In the genomic region with DNA sequence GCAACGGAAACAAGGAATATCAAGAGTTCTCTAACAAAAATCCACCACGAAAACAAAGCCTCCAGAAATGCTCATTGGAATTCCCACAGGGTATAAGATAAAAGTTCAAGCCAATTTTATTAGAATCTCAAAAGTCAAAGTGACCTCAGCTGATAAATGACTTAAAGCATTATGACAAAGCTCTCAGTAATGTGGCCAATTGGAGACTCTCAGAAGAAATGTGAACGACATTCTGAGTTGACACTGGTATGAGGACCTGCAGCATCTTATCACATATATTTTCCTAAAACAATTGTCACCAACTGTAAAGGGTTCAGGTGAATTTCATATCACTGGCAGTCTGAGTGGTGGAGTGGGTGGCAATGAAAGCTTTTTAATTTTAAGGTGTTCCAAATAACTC, we compare ENCODE assay signal across 15 cellular contexts.
A peak's percentile ranks its signal among the peaks of the same experiment; 100 is the strongest.
DNase-seq lines count a peak whose midpoint lies in the region; ATAC-seq, FAIRE-seq and TF ChIP-seq lines count a peak whose summit lies in the region.
"Had no signal": no experiment of that assay in that cellular context is flagged by ENCODE, and none has a peak within 500 bp of the region (broad histone marks: within the 10 kb centered on the region; RNA-seq: fewer than 3 reads in every experiment).

No MANE protein-coding gene starts in this region.

- H4K20me1 ChIP-seq in Karpas-422 (ENCODE audit: insufficient read depth, low read depth, low read length) (no peaks in the 10 kb centered on the region), K562 (replicated peaks; ENCODE audit: control insufficient read depth, insufficient read depth, low read length) (no peaks in the 10 kb centered on the region), osteoblast (ENCODE audit: insufficient read depth, low read length) (peaks cover 8% of the 10 kb centered on the region)

- no peak for TF ChIP-seq POLR2A in K562 (conservative IDR thresholded peaks at IDR 0.05)
- TF ChIP-seq POLR2A in right lobe of liver (IDR thresholded peaks at IDR 0.05), result no peak

- no peak for TF ChIP-seq CTCF in K562 (IDR thresholded peaks at IDR 0.05 in 2 of 3, conservative IDR thresholded peaks at IDR 0.05 in 1 of 3; ENCODE audit: insufficient read depth in 2 of 3, low read depth in 1 of 3, low read length in 3 of 3)
- TF ChIP-seq CTCF in osteoblast (IDR thresholded peaks at IDR 0.05; ENCODE audit: extremely low read depth, low read depth, low read length), result no peak
- TF ChIP-seq CTCF in right lobe of liver (IDR thresholded peaks at IDR 0.05), result no peak

- 39% methylated on average over 3 of the region's 3 CpGs for WGBS in K562 (ENCODE audit: insufficient coverage, low coverage, missing lambda C conversion rate)
- 49% methylated on average over 3 of the region's 3 CpGs for WGBS in right lobe of liver (ENCODE audit: insufficient coverage, low coverage, low lambda C conversion rate, missing lambda C conversion rate)

- H3K4me1 ChIP-seq in Karpas-422 (ENCODE audit: low read length), result peaks cover 87% of the 10 kb centered on the region
- peaks cover 0 to 3% of the 10 kb centered on the region in 2 experiments; a peak in 3 of 5 replicates for H3K4me1 ChIP-seq in K562 (replicated peaks in 1 of 2; ENCODE audit: control insufficient read depth in 2 of 2, insufficient read depth in 2 of 2, low read length in 2 of 2)
- peaks cover 31% of the 10 kb centered on the region for H3K4me1 ChIP-seq in osteoblast (ENCODE audit: insufficient read depth, low read length)
- peaks cover 0 to 23% (median 0%) of the 10 kb centered on the region in 4 donors for H3K4me1 ChIP-seq in right lobe of liver

- intact Hi-C loops in K562 (cut with micrococcal nuclease) (no loop called here), right lobe of liver (cut with DNase I) (no loop called here)

- FAIRE-seq in K562 (lab: Jason Lieb, UNC), result no peak
- FAIRE-seq: endometrium, frontal cortex had no signal

- no peak overlapping the region for H3K4me3 ChIP-seq in Karpas-422 (ENCODE audit: low read length)
- H3K4me3 ChIP-seq in K562, result no peak overlapping the region
- no peak overlapping the region for H3K4me3 ChIP-seq in osteoblast (ENCODE audit: insufficient read depth, low read length)
- no peak overlapping the region for H3K4me3 ChIP-seq in right lobe of liver
- H3K4me3 ChIP-seq: thyroid gland had no signal

- no peak overlapping the region for H3K4me2 ChIP-seq in Karpas-422 (ENCODE audit: low read depth, low read length, poor library complexity, severe bottlenecking)
- no peak overlapping the region for H3K4me2 ChIP-seq in K562 (ENCODE audit: insufficient read depth, low read length)
- peak overlapping the region; percentile 28 for H3K4me2 ChIP-seq in osteoblast (ENCODE audit: insufficient read depth, low read length)

- DNase-seq in EH (ENCODE audit: low read depth), result peak; percentile 67
- no peak for DNase-seq in Karpas-422
- DNase-seq in K562 (ENCODE audit: extremely low read depth in 1 of 4, low spot score in 3 of 4), result no peak
- DNase-seq in osteoblast (ENCODE audit: insufficient read length, low spot score, missing footprints), result no peak
- DNase-seq in NCI-H524 (lab: John Stamatoyannopoulos, UW), result no peak
- no peak for DNase-seq in right lobe of liver
- DNase-seq: NCI-H1930, NCI-H524 treated with DMSO at 0.1 percent for 48 hours, retina, thyroid gland had no signal

- ATAC-seq in K562 (no peak), HG02678 (IDR thresholded peaks at IDR 0.05; ENCODE audit: unreplicated experiment) (no peak), right lobe of liver (no peak), GM21529 (IDR thresholded peaks at IDR 0.05; ENCODE audit: unreplicated experiment) (no peak)

- CTCF ChIA-PET in K562 (lab: Yijun Ruan, JAX; ENCODE audit: low intra/inter-chr PET ratio), result no interaction called here

- no peak overlapping the region for H3K9ac ChIP-seq in Karpas-422 (ENCODE audit: low read length)
- H3K9ac ChIP-seq in K562 (ENCODE audit: insufficient read depth in 1 of 2, low read depth in 2 of 2, low read length in 2 of 2), result no peak overlapping the region

- H3K36me3 ChIP-seq in Karpas-422 (ENCODE audit: insufficient read depth, low read length), result peaks cover 8% of the 10 kb centered on the region; the same call in 1 of the 2 replicates
- H3K36me3 ChIP-seq in K562 (ENCODE audit: control insufficient read depth, insufficient read depth, low read length), result no peaks in the 10 kb centered on the region
- no peaks in the 10 kb centered on the region for H3K36me3 ChIP-seq in osteoblast (ENCODE audit: insufficient read depth, low read length)
- no peaks in the 10 kb centered on the region for H3K36me3 ChIP-seq in right lobe of liver
- H3K36me3 ChIP-seq: thyroid gland had no signal

- H3K9me3 ChIP-seq in Karpas-422 (ENCODE audit: low read length) (no peaks in the 10 kb centered on the region), K562 (replicated peaks; ENCODE audit: control insufficient read depth, insufficient read depth, low read depth, low read length) (no peaks in the 10 kb centered on the region), osteoblast (ENCODE audit: low read depth, low read length) (no peaks in the 10 kb centered on the region), right lobe of liver (no peaks in the 10 kb centered on the region)
- H3K9me3 ChIP-seq: thyroid gland had no signal

- in situ Hi-C loops in K562 (cut with MboI), result no loop called here

- POLR2A ChIA-PET in K562 (lab: Yijun Ruan, JAX), result interaction anchor here (1.0 kb wide), 1 partner anchor 11 kb away, joined by 4 read pairs; no protein-coding TSS in a partner anchor

- H3K9me2 ChIP-seq in Karpas-422 (replicated peaks; ENCODE audit: insufficient read depth, low read length), result no peaks in the 10 kb centered on the region

- peaks cover 92% of the 10 kb centered on the region for H3K79me2 ChIP-seq in Karpas-422 (ENCODE audit: low read length)
- no peaks in the 10 kb centered on the region for H3K79me2 ChIP-seq in K562 (ENCODE audit: control insufficient read depth, insufficient read depth, low read length)
- H3K79me2 ChIP-seq in osteoblast (ENCODE audit: insufficient read depth, low read length), result peaks cover 66% of the 10 kb centered on the region

- TF ChIP-seq RAD21 in K562 (CRISPR knock-in tag; conservative IDR thresholded peaks at IDR 0.05 in 1 of 2, IDR thresholded peaks at IDR 0.05 in 1 of 2), result no peak

- no peak overlapping the region for H2AFZ ChIP-seq in Karpas-422 (ENCODE audit: low read length)
- 0 out of 2 replicates have a peak overlapping the region, but pooled peaks have one; percentile 27 for H2AFZ ChIP-seq in K562 (ENCODE audit: low read depth, low read length)
- no peak overlapping the region for H2AFZ ChIP-seq in osteoblast (ENCODE audit: low read length)

- TF ChIP-seq EP300 in K562 (IDR thresholded peaks at IDR 0.05; ENCODE audit: low read length), result no peak

- H3K27ac ChIP-seq in Karpas-422 (ENCODE audit: low read length), result peak overlapping the region; percentile 62; the same call in 1 of the 2 replicates
- no peak overlapping the region for H3K27ac ChIP-seq in K562 (ENCODE audit: extremely low read depth, low read depth, low read length)
- H3K27ac ChIP-seq in osteoblast (ENCODE audit: low read depth, low read length), result peak overlapping the region; percentile 9
- no peak overlapping the region for H3K27ac ChIP-seq in right lobe of liver
- H3K27ac ChIP-seq: C4-2B, thyroid gland had no signal

- H3K9me1 ChIP-seq in K562 (ENCODE audit: control insufficient read depth, insufficient read depth, low read length), result no peaks in the 10 kb centered on the region

- no TSS peak for BruUV-seq in K562 (replicated peaks; lab: Mats Ljungman, UMichigan)

- H3K27me3 ChIP-seq in Karpas-422 (ENCODE audit: low read length), result no peaks in the 10 kb centered on the region
- H3K27me3 ChIP-seq in K562 (ENCODE audit: control insufficient read depth in 2 of 2, insufficient read depth in 2 of 2, low read length in 2 of 2), result no peaks in the 10 kb centered on the region
- H3K27me3 ChIP-seq in osteoblast (ENCODE audit: insufficient read depth, low read length), result no peaks in the 10 kb centered on the region
- H3K27me3 ChIP-seq in right lobe of liver, result no peaks in the 10 kb centered on the region
- H3K27me3 ChIP-seq: thyroid gland had no signal

TF ChIP-seq in K562, 482 proteins besides CTCF, POLR2A, EP300 and RAD21 (continues in another document):
- TF ChIP-seq, protein P1, sequence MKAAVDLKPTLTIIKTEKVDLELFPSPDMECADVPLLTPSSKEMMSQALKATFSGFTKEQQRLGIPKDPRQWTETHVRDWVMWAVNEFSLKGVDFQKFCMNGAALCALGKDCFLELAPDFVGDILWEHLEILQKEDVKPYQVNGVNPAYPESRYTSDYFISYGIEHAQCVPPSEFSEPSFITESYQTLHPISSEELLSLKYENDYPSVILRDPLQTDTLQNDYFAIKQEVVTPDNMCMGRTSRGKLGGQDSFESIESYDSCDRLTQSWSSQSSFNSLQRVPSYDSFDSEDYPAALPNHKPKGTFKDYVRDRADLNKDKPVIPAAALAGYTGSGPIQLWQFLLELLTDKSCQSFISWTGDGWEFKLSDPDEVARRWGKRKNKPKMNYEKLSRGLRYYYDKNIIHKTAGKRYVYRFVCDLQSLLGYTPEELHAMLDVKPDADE (conservative IDR thresholded peaks at IDR 0.05; ENCODE audit: control insufficient read depth, low read depth, low read length), result no peak
- no peak for TF ChIP-seq JUNB (CRISPR knock-in tag; conservative IDR thresholded peaks at IDR 0.05)
- TF ChIP-seq HNRNPL (IDR thresholded peaks at IDR 0.05; ENCODE audit: low read depth, low read length), result no peak
- TF ChIP-seq KLF6 (CRISPR knock-in tag; IDR thresholded peaks at IDR 0.05; ENCODE audit: borderline replicate concordance), result no peak
- TF ChIP-seq FOXA1 (IDR thresholded peaks at IDR 0.05; ENCODE audit: borderline replicate concordance), result no peak
- TF ChIP-seq MTF1 (CRISPR knock-in tag; IDR thresholded peaks at IDR 0.05; ENCODE audit: borderline replicate concordance), result no peak
- TF ChIP-seq DNMT1 (IDR thresholded peaks at IDR 0.05), result no peak
- TF ChIP-seq ZKSCAN3 (CRISPR knock-in tag; IDR thresholded peaks at IDR 0.05), result no peak
- no peak for TF ChIP-seq ZNF408 (CRISPR knock-in tag; IDR thresholded peaks at IDR 0.05; ENCODE audit: low read depth)
- TF ChIP-seq, protein P2, sequence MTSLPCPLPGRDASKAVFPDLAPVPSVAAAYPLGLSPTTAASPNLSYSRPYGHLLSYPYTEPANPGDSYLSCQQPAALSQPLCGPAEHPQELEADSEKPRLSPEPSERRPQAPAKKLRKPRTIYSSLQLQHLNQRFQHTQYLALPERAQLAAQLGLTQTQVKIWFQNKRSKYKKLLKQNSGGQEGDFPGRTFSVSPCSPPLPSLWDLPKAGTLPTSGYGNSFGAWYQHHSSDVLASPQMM (CRISPR knock-in tag; IDR thresholded peaks at IDR 0.05), result no peak
- TF ChIP-seq, protein P3, sequence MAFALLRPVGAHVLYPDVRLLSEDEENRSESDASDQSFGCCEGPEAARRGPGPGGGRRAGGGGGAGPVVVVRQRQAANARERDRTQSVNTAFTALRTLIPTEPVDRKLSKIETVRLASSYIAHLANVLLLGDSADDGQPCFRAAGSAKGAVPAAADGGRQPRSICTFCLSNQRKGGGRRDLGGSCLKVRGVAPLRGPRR (CRISPR knock-in tag; IDR thresholded peaks at IDR 0.05), result no peak

Comparison
In these comparisons a context has a peak if more than half of its experiments do, and no peak if none do; other contexts are left out.
1. H3K27ac ChIP-seq: peak in Karpas-422 (single experiment) and osteoblast (single experiment); none in K562 (single experiment) and right lobe of liver (0 of 3).